In the genomic region with DNA sequence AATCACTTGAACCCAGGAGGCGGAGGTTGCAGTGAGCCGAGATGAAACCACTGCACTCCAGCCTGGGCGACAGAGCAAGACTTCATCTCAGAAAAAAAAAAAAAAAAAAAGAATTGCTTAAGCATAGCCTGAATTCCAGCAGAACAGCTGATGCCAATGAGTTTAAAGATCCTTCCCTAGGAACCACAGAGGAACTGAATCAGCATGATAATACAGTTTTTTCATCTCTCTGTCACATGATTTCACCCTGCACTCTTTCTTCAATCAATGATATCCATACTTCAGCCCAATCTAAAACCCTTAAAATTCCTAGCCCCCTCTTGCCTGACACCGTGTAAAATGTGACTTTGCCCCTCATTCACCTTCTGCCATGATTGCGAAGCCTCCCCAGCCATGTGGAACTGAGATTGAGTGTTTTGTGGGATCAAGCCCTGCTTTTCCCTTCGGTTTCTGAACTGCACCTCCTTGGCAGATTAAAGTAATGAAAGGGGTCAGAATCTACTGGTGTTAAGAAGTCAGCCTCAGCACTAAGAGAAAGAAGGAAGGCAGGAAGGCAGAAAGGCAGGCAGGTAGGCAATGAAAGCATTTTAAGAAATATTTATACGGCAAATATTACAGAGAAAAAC, we compare ENCODE assay signal across 14 cellular contexts. TPM values are rescaled to one million over a fixed set of nuclear protein-coding genes. Genes with fewer than 3 reads are reported as not detected.
DNase-seq lines count a peak whose midpoint lies in the region; ATAC-seq, FAIRE-seq and TF ChIP-seq lines count a peak whose summit lies in the region.
"Had no signal": no experiment of that assay in that cellular context is flagged by ENCODE, and none has a peak within 500 bp of the region (broad histone marks: within the 10 kb centered on the region; RNA-seq: fewer than 3 reads in every experiment).

No MANE protein-coding gene starts in this region.

- no peak overlapping the region for H3K27ac ChIP-seq in astrocyte (ENCODE audit: low read depth, low read length)
- peak overlapping the region; percentile 60 for H3K27ac ChIP-seq in iPS-18a (ENCODE audit: low read length)
- no peak overlapping the region for H3K27ac ChIP-seq in RWPE1
- H3K27ac ChIP-seq: epithelial cell of prostate had no signal

- H3K4me1 Mint-ChIP-seq in astrocyte (ENCODE audit: low read depth, unreplicated experiment) (no peaks in the 10 kb centered on the region), osteocyte (ENCODE audit: unreplicated experiment) (no peaks in the 10 kb centered on the region)
- H3K4me1 Mint-ChIP-seq: activated naive CD4-positive, alpha-beta T cell treated with anti-CD3 and anti-CD28 coated beads, Interleukin-2, amount 50 U/mL, for 24 hours; B cell had no signal

- in situ Hi-C loops in HAP-1 (cut with MboI; ENCODE audit: low sequenced_read_pairs): no loop called here

- H3K4me3 Mint-ChIP-seq in astrocyte (ENCODE audit: unreplicated experiment) (no peak overlapping the region), osteocyte (ENCODE audit: unreplicated experiment) (no peak overlapping the region)
- H3K4me3 Mint-ChIP-seq: activated naive CD4-positive, alpha-beta T cell treated with anti-CD3 and anti-CD28 coated beads, Interleukin-2, amount 50 U/mL, for 24 hours; B cell had no signal

- peak overlapping the region; percentile 79 for H3K27ac Mint-ChIP-seq in astrocyte (ENCODE audit: unreplicated experiment)
- H3K27ac Mint-ChIP-seq in osteocyte (ENCODE audit: unreplicated experiment): no peak overlapping the region
- H3K27ac Mint-ChIP-seq: activated naive CD4-positive, alpha-beta T cell treated with anti-CD3 and anti-CD28 coated beads, Interleukin-2, amount 50 U/mL, for 24 hours; B cell had no signal

- H3K36me3 Mint-ChIP-seq in astrocyte (ENCODE audit: low read depth, unreplicated experiment) (no peaks in the 10 kb centered on the region), osteocyte (ENCODE audit: unreplicated experiment) (no peaks in the 10 kb centered on the region)
- H3K36me3 Mint-ChIP-seq: activated naive CD4-positive, alpha-beta T cell treated with anti-CD3 and anti-CD28 coated beads, Interleukin-2, amount 50 U/mL, for 24 hours had no signal

- no peaks in the 10 kb centered on the region for H4K20me1 ChIP-seq in astrocyte (ENCODE audit: insufficient read depth, low read length)

- DNase-seq in A172 (ENCODE audit: low spot score): peak; percentile 52
- DNase-seq in HAP-1 (ENCODE audit: low spot score in 2 of 2): peak; percentile 29 to 84
- peak; percentile 76 for DNase-seq in astrocyte (ENCODE audit: low read depth)
- no peak for DNase-seq in osteocyte (ENCODE audit: extremely low spot score, unreplicated experiment)
- DNase-seq in NCI-H2107 (lab: John Stamatoyannopoulos, UW): no peak
- DNase-seq in RWPE1 (ENCODE audit: low spot score): no peak
- DNase-seq: activated CD4-positive, alpha-beta T cell treated with anti-CD3 and anti-CD28 coated beads for 4 hours; midbrain; NCI-H2081 treated with DMSO at 0.1 percent for 48 hours had no signal

- H3K9me3 ChIP-seq in HAP-1: no peaks in the 10 kb centered on the region
- H3K9me3 ChIP-seq in astrocyte (ENCODE audit: insufficient read depth, low read depth, low read length): no peaks in the 10 kb centered on the region
- no peaks in the 10 kb centered on the region for H3K9me3 ChIP-seq in iPS-18a (ENCODE audit: control insufficient read depth, low read depth, low read length)

- CTCF ChIA-PET in RWPE1 (lab: Yijun Ruan, JAX): interaction anchor here (0.6 kb wide), 1 partner anchor 572 kb away, joined by 5 read pairs; no protein-coding TSS in a partner anchor

- H3K4me3 ChIP-seq in HAP-1 (no peak overlapping the region), astrocyte (ENCODE audit: insufficient read depth, low read depth, low read length) (no peak overlapping the region), iPS-18a (ENCODE audit: low read length) (no peak overlapping the region)

- H3K79me2 ChIP-seq in astrocyte (ENCODE audit: insufficient read depth, low read length): no peaks in the 10 kb centered on the region

- H2AFZ ChIP-seq in astrocyte (ENCODE audit: low read depth, low read length): peak overlapping the region; percentile 21

- no peak for TF ChIP-seq CTCF in astrocyte (IDR thresholded peaks at IDR 0.05; ENCODE audit: insufficient read depth, low read depth, low read length)
- TF ChIP-seq CTCF in osteocyte (IDR thresholded peaks at IDR 0.05): no peak
- TF ChIP-seq CTCF in RWPE1 (conservative IDR thresholded peaks at IDR 0.05; ENCODE audit: low read depth): no peak

- no peak for ATAC-seq in HG03175 (IDR thresholded peaks at IDR 0.05; ENCODE audit: unreplicated experiment)

- H3K27me3 Mint-ChIP-seq in astrocyte (ENCODE audit: low read depth, unreplicated experiment) (no peaks in the 10 kb centered on the region), osteocyte (ENCODE audit: unreplicated experiment) (peaks cover 4% of the 10 kb centered on the region)
- H3K27me3 Mint-ChIP-seq: activated naive CD4-positive, alpha-beta T cell treated with anti-CD3 and anti-CD28 coated beads, Interleukin-2, amount 50 U/mL, for 24 hours; B cell had no signal

- H3K4me1 ChIP-seq in HAP-1 (peaks cover 12% of the 10 kb centered on the region), astrocyte (ENCODE audit: insufficient read depth, low read length) (peaks cover 3% of the 10 kb centered on the region), iPS-18a (ENCODE audit: control insufficient read depth, low read depth, low read length) (peaks cover 11% of the 10 kb centered on the region)

- H3K9me3 Mint-ChIP-seq in astrocyte (ENCODE audit: unreplicated experiment) (peaks cover 1% of the 10 kb centered on the region), osteocyte (ENCODE audit: unreplicated experiment) (no peaks in the 10 kb centered on the region)
- H3K9me3 Mint-ChIP-seq: activated naive CD4-positive, alpha-beta T cell treated with anti-CD3 and anti-CD28 coated beads, Interleukin-2, amount 50 U/mL, for 24 hours had no signal

- H3K9ac ChIP-seq in astrocyte (ENCODE audit: low read length) (no peak overlapping the region), iPS-18a (ENCODE audit: low read length) (peak overlapping the region; percentile 6)

- H3K36me3 ChIP-seq in HAP-1 (replicated peaks) (no peaks in the 10 kb centered on the region), astrocyte (ENCODE audit: insufficient read depth, low read length) (no peaks in the 10 kb centered on the region), iPS-18a (ENCODE audit: control insufficient read depth, low read depth, low read length) (no peaks in the 10 kb centered on the region)

- H3K4me2 ChIP-seq in astrocyte (ENCODE audit: low read length): no peak overlapping the region

- POLR2A ChIA-PET in RWPE1 (lab: Yijun Ruan, JAX; ENCODE audit: low non-redundant PET): no interaction called here

- H3K27me3 ChIP-seq in HAP-1 (ENCODE audit: low read depth) (no peaks in the 10 kb centered on the region), astrocyte (ENCODE audit: insufficient read depth, low read length) (no peaks in the 10 kb centered on the region), iPS-18a (ENCODE audit: control insufficient read depth, insufficient read depth, low read length) (no peaks in the 10 kb centered on the region)

- FAIRE-seq in astrocyte (lab: Jason Lieb, UNC): no peak

RNA-seq across cellular contexts. Expression of gene DMXL1, which starts 20.9 kb away (rescaled TPM):
- total RNA-seq in A172 (2014; rRNA removed; shearing (Covaris generic)): 21.7 and 35.5 TPM in 2 replicates
- 24.5 and 26.0 TPM in 2 replicates for total RNA-seq in astrocyte
- total RNA-seq in osteocyte: 37.3 and 38.2 TPM in 2 replicates

Comparison
In these comparisons a context has a peak if more than half of its experiments do, and no peak if none do; other contexts are left out.
1. DNase-seq: peak in A172 (single experiment), HAP-1 (2 of 2) and astrocyte (single experiment); none in osteocyte (single experiment), NCI-H2107 (single experiment) and RWPE1 (single experiment).